ENCODE assay signal across 1 cellular context in the genomic region with DNA sequence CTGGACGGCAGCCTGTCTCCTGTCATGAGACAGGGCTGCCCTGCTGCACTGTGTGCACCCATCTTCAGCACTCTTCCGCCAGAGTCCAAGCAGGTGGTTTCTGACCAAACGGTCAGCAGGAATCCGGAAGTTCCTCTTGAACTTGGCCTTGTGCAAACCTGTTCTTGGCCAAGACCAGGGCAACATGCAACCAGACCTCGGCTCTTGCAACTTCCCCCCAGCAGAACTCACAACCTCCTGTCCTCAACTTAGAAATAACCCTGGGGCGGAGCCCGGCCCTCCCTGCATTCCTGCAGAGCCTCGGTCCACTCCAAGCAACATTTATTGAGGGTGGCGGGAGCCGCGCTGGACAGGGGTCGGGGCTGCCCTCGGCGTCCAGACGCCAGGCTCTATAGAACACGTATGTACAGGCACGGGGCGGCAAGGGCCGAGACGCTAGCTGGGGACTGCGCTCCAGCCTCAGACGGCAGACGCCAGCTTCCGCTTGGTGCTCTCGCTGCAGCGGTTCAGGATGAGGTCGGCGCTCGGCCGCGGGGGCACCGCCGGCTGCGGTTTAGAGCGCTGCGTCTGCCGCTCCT.
A peak's percentile ranks its signal among the peaks of the same experiment; 100 is the strongest.
TF ChIP-seq lines count a peak whose summit lies in the region.

No MANE protein-coding gene starts in this region.

TF ChIP-seq in HepG2, 621 proteins besides CTCF, POLR2A, EP300 and RAD21 (continued from another document):
- TF ChIP-seq, protein P1, sequence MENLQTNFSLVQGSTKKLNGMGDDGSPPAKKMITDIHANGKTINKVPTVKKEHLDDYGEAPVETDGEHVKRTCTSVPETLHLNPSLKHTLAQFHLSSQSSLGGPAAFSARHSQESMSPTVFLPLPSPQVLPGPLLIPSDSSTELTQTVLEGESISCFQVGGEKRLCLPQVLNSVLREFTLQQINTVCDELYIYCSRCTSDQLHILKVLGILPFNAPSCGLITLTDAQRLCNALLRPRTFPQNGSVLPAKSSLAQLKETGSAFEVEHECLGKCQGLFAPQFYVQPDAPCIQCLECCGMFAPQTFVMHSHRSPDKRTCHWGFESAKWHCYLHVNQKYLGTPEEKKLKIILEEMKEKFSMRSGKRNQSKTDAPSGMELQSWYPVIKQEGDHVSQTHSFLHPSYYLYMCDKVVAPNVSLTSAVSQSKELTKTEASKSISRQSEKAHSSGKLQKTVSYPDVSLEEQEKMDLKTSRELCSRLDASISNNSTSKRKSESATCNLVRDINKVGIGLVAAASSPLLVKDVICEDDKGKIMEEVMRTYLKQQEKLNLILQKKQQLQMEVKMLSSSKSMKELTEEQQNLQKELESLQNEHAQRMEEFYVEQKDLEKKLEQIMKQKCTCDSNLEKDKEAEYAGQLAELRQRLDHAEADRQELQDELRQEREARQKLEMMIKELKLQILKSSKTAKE (CRISPR knock-in tag; IDR thresholded peaks at IDR 0.05; ENCODE audit: borderline replicate concordance), result peak; percentile 37; the same call in 1 of the 2 replicates
- TF ChIP-seq TEAD3 (CRISPR knock-in tag; optimal IDR thresholded peaks at IDR 0.05; ENCODE audit: borderline replicate concordance) (peak; percentile 73), SALL1 (CRISPR knock-in tag; IDR thresholded peaks at IDR 0.05) (peak; percentile 14; the same call in 1 of the 2 replicates)
TF ChIP-seq in HepG2: peak in this region for 16; not testable (repeated sequence) for 605.
